ENCODE assay signal across 8 cellular contexts in the genomic region with DNA sequence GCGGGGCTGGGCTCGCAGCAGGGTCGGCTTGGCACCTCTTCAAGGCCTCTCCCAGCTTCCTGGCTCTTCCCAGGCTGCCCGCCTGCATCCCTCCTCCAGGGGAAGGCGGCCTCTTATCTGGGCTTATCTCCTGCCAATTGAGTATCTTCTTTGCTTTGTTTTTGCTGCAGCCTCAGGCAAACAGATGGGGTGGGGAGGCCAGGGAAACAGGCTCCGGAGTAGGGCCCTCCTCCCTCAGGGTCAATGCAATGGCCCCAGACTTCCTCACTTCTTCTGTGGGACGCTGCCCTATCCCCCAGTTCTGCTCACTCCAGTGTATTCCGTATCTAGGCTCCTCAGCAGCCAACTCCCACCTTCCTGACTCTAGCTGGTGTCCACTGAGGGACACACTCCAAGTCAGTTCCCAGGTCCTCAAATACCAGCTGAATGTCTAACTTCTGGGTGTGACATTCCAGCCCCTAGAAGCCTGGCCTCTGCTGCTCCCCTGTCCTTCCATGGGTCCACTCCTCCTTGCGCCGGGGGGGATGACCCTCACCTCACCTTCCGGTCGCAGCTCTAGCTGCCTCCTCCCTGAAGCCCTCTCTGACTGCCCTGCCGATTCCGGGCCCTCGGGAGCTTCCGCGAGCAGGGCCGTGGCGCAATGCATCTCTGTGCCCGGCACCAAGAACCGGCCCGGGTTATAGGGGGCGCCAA. TPM values are rescaled to one million over a fixed set of nuclear protein-coding genes. Genes with fewer than 3 reads are reported as not detected.
DNase-seq lines count a peak whose midpoint lies in the region; ATAC-seq, FAIRE-seq and TF ChIP-seq lines count a peak whose summit lies in the region.

No MANE protein-coding gene starts in this region.

- peak overlapping the region; percentile 81 for H3K27ac ChIP-seq in GM12878 (ENCODE audit: control insufficient read depth, insufficient read depth)
- H3K27ac ChIP-seq in smooth muscle cell (ENCODE audit: low read depth): peak overlapping the region; percentile 91

- H3K79me2 ChIP-seq in GM12878 (ENCODE audit: control insufficient read depth, insufficient read depth, low read length) (peaks cover 19% of the 10 kb centered on the region), smooth muscle cell (ENCODE audit: low read depth) (no peaks in the 10 kb centered on the region)

- H3K27ac Mint-ChIP-seq in immature natural killer cell: peak overlapping the region; percentile 91 to 100 (median 98)

- in situ Hi-C loops in GM12878 (cut with MboI): no loop called here

- no peaks in the 10 kb centered on the region for H4K20me1 ChIP-seq in GM12878 (ENCODE audit: control insufficient read depth, insufficient read depth)
- H4K20me1 ChIP-seq in smooth muscle cell (ENCODE audit: low read depth): no peaks in the 10 kb centered on the region

- DNase-seq in A172 (ENCODE audit: low spot score): peak; percentile 91
- peak; percentile 83 for DNase-seq in GM12865 (ENCODE audit: low read depth)
- peak; percentile 81 for DNase-seq in OCI-M1 (lab: John Stamatoyannopoulos, UW)
- no peak for DNase-seq in GM12878 (ENCODE audit: low read depth, low spot score)
- peak in 2 of 3 donors; percentile 47 to 54 for DNase-seq in immature natural killer cell
- DNase-seq in smooth muscle cell (lab: John Stamatoyannopoulos, UW; ENCODE audit: unreplicated experiment): no peak

- no TSS peak for BruUV-seq in GM12878 (replicated peaks; lab: Mats Ljungman, UMichigan)

- peaks cover 12% of the 10 kb centered on the region for H3F3A ChIP-seq in smooth muscle cell (ENCODE audit: low read depth)

- intact Hi-C loops in GM12878 (cut with micrococcal nuclease; ENCODE audit: unreplicated experiment): loop anchor here (2.0 kb wide), 1 partner anchor 18 kb away; a partner anchor contains a TSS

- TF ChIP-seq POLR2A in GM12878 (IDR thresholded peaks at IDR 0.05; ENCODE audit: low read depth, low read length): no peak

- peak overlapping the region; percentile 55 for H3K4me3 ChIP-seq in GM12865 (ENCODE audit: low read depth, low read length)
- H3K4me3 ChIP-seq in GM12878: peak overlapping the region; percentile 88
- H3K4me3 ChIP-seq in smooth muscle cell: peak overlapping the region; percentile 62

- no peaks in the 10 kb centered on the region for H3K9me3 Mint-ChIP-seq in immature natural killer cell

- peak overlapping the region; percentile 100 for H3K4me2 ChIP-seq in GM12878 (ENCODE audit: control insufficient read depth, insufficient read depth)
- H3K4me2 ChIP-seq in smooth muscle cell: peak overlapping the region; percentile 86

- SMC1A ChIA-PET in GM12878 (lab: Charles Lee; ENCODE audit: uncharacterized antibody, unreplicated experiment): interaction anchor here (0.7 to 4.6 kb wide), 6 partner anchors 19 to 86 kb away, joined by 3 to 32 read pairs (median 3); a partner anchor contains a TSS

- no peaks in the 10 kb centered on the region for H3K9me3 ChIP-seq in GM12878 (replicated peaks; ENCODE audit: control insufficient read depth, insufficient read depth, low read length)
- no peaks in the 10 kb centered on the region for H3K9me3 ChIP-seq in smooth muscle cell (replicated peaks; ENCODE audit: low read depth)

- peaks cover 12% of the 10 kb centered on the region for H3K4me1 ChIP-seq in GM12878 (ENCODE audit: control insufficient read depth, insufficient read depth, low read length)
- H3K4me1 ChIP-seq in smooth muscle cell (ENCODE audit: low read depth): peaks cover 8% of the 10 kb centered on the region

- peak overlapping the region; percentile 91 to 99 (median 93) for H3K4me3 Mint-ChIP-seq in immature natural killer cell

- H3K9ac ChIP-seq in GM12878 (ENCODE audit: control insufficient read depth, insufficient read depth, low read length) (peak overlapping the region; percentile 97), smooth muscle cell (ENCODE audit: low read depth) (peak overlapping the region; percentile 85)

- no peaks in the 10 kb centered on the region for H3K27me3 ChIP-seq in GM12878 (replicated peaks in 1 of 2; ENCODE audit: control insufficient read depth in 2 of 2, insufficient read depth in 2 of 2, low read length in 1 of 2)
- H3K27me3 ChIP-seq in smooth muscle cell (ENCODE audit: low read depth): no peaks in the 10 kb centered on the region

- POLR2A ChIA-PET in GM12878 (lab: Charles Lee): interaction anchor here (0.7 to 6.3 kb wide), 12 partner anchors 10 to 84 kb away, joined by 3 to 92 read pairs (median 6); a partner anchor contains a TSS

- TF ChIP-seq CTCF in GM12865 (IDR thresholded peaks at IDR 0.05; ENCODE audit: insufficient read depth, low read depth, low read length, missing control alignments): no peak
- TF ChIP-seq CTCF in GM12878 (IDR thresholded peaks at IDR 0.05 in 2 of 3, conservative IDR thresholded peaks at IDR 0.05 in 1 of 3; ENCODE audit: control insufficient read depth in 2 of 3, extremely low read depth in 1 of 3, insufficient read depth in 1 of 3, low read depth in 3 of 3, low read length in 3 of 3): 0 out of 6 replicates have a peak, but pooled peaks of 2 of the 3 experiments have one; percentile 3 to 6
- TF ChIP-seq CTCF in smooth muscle cell (IDR thresholded peaks at IDR 0.05; ENCODE audit: borderline replicate concordance, insufficient read depth, poor library complexity, severe bottlenecking): no peak

- H3K27me3 Mint-ChIP-seq in immature natural killer cell (ENCODE audit: low read depth in 3 of 3): peaks cover 18 to 32% (median 22%) of the 10 kb centered on the region in 3 donors

- H2AFZ ChIP-seq in GM12878 (ENCODE audit: control insufficient read depth, low read depth, low read length) (peak overlapping the region; percentile 46), smooth muscle cell (ENCODE audit: low read depth) (peak overlapping the region; percentile 47)

- peak; percentile 15 for ATAC-seq in HG03097 (IDR thresholded peaks at IDR 0.05; ENCODE audit: low FRiP score, unreplicated experiment)
- peak; percentile 59 for ATAC-seq in GM12878
- no peak for ATAC-seq in GM18870 (IDR thresholded peaks at IDR 0.05; ENCODE audit: unreplicated experiment)

- RAD21 ChIA-PET in GM12878 (lab: Charles Lee; ENCODE audit: unreplicated experiment): interaction anchor here (0.8 to 4.3 kb wide), 6 partner anchors 17 to 63 kb away, joined by 3 to 56 read pairs (median 4); a partner anchor contains a TSS

- H3K36me3 Mint-ChIP-seq in immature natural killer cell: no peaks in the 10 kb centered on the region

- H3K36me3 ChIP-seq in GM12878 (ENCODE audit: control insufficient read depth in 2 of 2, insufficient read depth in 2 of 2, low read length in 1 of 2): no peaks in the 10 kb centered on the region; a peak in 2 of 4 replicates
- no peaks in the 10 kb centered on the region for H3K36me3 ChIP-seq in smooth muscle cell (ENCODE audit: low read depth)

- peaks cover 33 to 35% of the 10 kb centered on the region in 2 donors for H3K4me1 Mint-ChIP-seq in immature natural killer cell

- no peak for TF ChIP-seq RAD21 in GM12878 (IDR thresholded peaks at IDR 0.05; ENCODE audit: insufficient read depth, low read depth, low read length)

- 17% methylated on average over 23 of the region's 23 CpGs for WGBS in GM12878 (ENCODE audit: insufficient coverage, insufficient replicate concordance, low lambda C conversion rate, missing lambda C conversion rate)
- WGBS in smooth muscle cell (ENCODE audit: low lambda C conversion rate): 8% methylated on average over 22 of the region's 23 CpGs

- CTCF ChIA-PET in GM12878 (lab: Yijun Ruan, JAX): interaction anchor here (0.7 to 5.7 kb wide), 10 partner anchors 8 to 88 kb away, joined by 3 to 147 read pairs (median 6); a partner anchor contains a TSS

- FAIRE-seq in GM12878 (lab: Jason Lieb, UNC): peak; percentile 13

- no peak for TF ChIP-seq EP300 in GM12878 (IDR thresholded peaks at IDR 0.05; ENCODE audit: borderline replicate concordance in 1 of 2, control insufficient read depth in 1 of 2, low read depth in 2 of 2, low read length in 2 of 2)

RNA-seq across cellular contexts. Expression of a gene that starts 15.6 kb away (rescaled TPM):
- 219 TPM in 2 replicates for total RNA-seq in A172 (2014; rRNA removed; shearing (Covaris generic))
- total RNA-seq in GM12878 (2013; cell fraction: nucleolus; rRNA removed): 14.0 and 18.4 TPM in 2 replicates
- total RNA-seq in GM12878 (2014; rRNA removed): 67.2 and 68.2 TPM in 2 replicates
- 11.7 and 14.3 TPM in 2 replicates for total RNA-seq in GM12878 (2014; rRNA removed; fragmentation: Illumina TruSeq; extraction: Trizol)
- 41.0 and 41.1 TPM in 2 replicates for total RNA-seq in GM12878 (2021)
- polyA plus RNA-seq in GM12878 (2011; ENCODE audit: low read depth): 14.3 TPM
- 16.1 and 38.1 TPM in 2 replicates for polyA plus RNA-seq in GM12878 (2011; rRNA removed)
- 55.1 and 86.9 TPM in 2 replicates for polyA plus RNA-seq in GM12878 (2011; cell fraction: cytosol; rRNA removed)
- polyA plus RNA-seq in GM12878 (2011; cell fraction: nucleus; rRNA removed): 29.9 and 33.6 TPM in 2 replicates
- 28.7 and 31.3 TPM in 2 replicates for polyA plus RNA-seq in GM12878 (2012)
- 1.1 and 6.7 TPM in 2 replicates for polyA plus RNA-seq in GM12878 (2014; fragmentation: Illumina TruSeq; extraction: Trizol)
- 1 to 10 TPM; 1.5 to 7.4 TPM for polyA plus RNA-seq in GM12878 (2014; fragmentation: Nextera tagmentation; extraction: Ambion mirVana)
- polyA plus RNA-seq in GM12878 (2014; rRNA removed): 61.8 and 85.7 TPM in 2 replicates
- 10 to 100 TPM; 62.6 to 65.5 TPM for polyA plus RNA-seq in GM12878 (2016; fragmentation: Nextera tagmentation; extraction: Ambion mirVana)
- polyA minus RNA-seq in GM12878 (2011; rRNA and poly(A)+ RNA removed): 5.2 and 13.9 TPM in 2 replicates
- polyA minus RNA-seq in GM12878 (2011; cell fraction: cytosol; rRNA and poly(A)+ RNA removed): 5.6 and 10.4 TPM in 2 replicates
- polyA minus RNA-seq in GM12878 (2011; cell fraction: nucleus; rRNA and poly(A)+ RNA removed): 11.1 and 23.5 TPM in 2 replicates
- 10 to 100 TPM; 67.7 to 87.5 (median 77.3) TPM for polyA plus RNA-seq in immature natural killer cell
- total RNA-seq in smooth muscle cell: 48.7 and 65.8 TPM in 2 replicates
- 117 and 126 TPM in 2 replicates for polyA plus RNA-seq in smooth muscle cell

RNA-seq across cellular contexts. Expression of a gene that starts 16.8 kb away (rescaled TPM):
- total RNA-seq in A172 (2014; rRNA removed; shearing (Covaris generic)): 52.1 and 60.8 TPM in 2 replicates
- 15.6 and 20.1 TPM in 2 replicates for total RNA-seq in GM12878 (2013; cell fraction: nucleolus; rRNA removed)
- total RNA-seq in GM12878 (2014; rRNA removed) (13.7 and 14.5 TPM in 2 replicates), GM12878 (2014; rRNA removed; fragmentation: Illumina TruSeq; extraction: Trizol) (7.3 and 10.6 TPM in 2 replicates), GM12878 (2021) (26.3 and 29.2 TPM in 2 replicates), smooth muscle cell (17.3 and 19.6 TPM in 2 replicates)
- 17.7 TPM for polyA plus RNA-seq in GM12878 (2011; ENCODE audit: low read depth)
- polyA plus RNA-seq in GM12878 (2011; rRNA removed) (4.6 and 13.8 TPM in 2 replicates), GM12878 (2014; fragmentation: Illumina TruSeq; extraction: Trizol) (2.9 and 11.0 TPM in 2 replicates), GM12878 (2014; fragmentation: Nextera tagmentation; extraction: Ambion mirVana) (under 1 TPM; 0.37 to 0.75 TPM), GM12878 (2014; rRNA removed) (19.0 and 26.9 TPM in 2 replicates), GM12878 (2016; fragmentation: Nextera tagmentation; extraction: Ambion mirVana) (10 to 100 TPM; 15.8 to 18.6 TPM), immature natural killer cell (10 to 100 TPM in 1 of 3 donors, 1 to 10 TPM in 2; 6.9 to 11.6 (median 7.4) TPM), smooth muscle cell (63.6 and 69.0 TPM in 2 replicates)
- 19.9 and 31.8 TPM in 2 replicates for polyA plus RNA-seq in GM12878 (2011; cell fraction: cytosol; rRNA removed)
- polyA plus RNA-seq in GM12878 (2011; cell fraction: nucleus; rRNA removed): 92.7 and 122 TPM in 2 replicates
- polyA plus RNA-seq in GM12878 (2012): 21.5 and 23.2 TPM in 2 replicates
- 11.5 and 14.9 TPM in 2 replicates for polyA minus RNA-seq in GM12878 (2011; rRNA and poly(A)+ RNA removed)
- polyA minus RNA-seq in GM12878 (2011; cell fraction: cytosol; rRNA and poly(A)+ RNA removed): 12.2 and 13.6 TPM in 2 replicates
- polyA minus RNA-seq in GM12878 (2011; cell fraction: nucleus; rRNA and poly(A)+ RNA removed): 21.0 and 34.0 TPM in 2 replicates

RNA-seq across cellular contexts. Expression of a gene that starts 17.5 kb away (rescaled TPM):
- total RNA-seq in A172 (2014; rRNA removed; shearing (Covaris generic)): 51.0 and 64.8 TPM in 2 replicates
- total RNA-seq in GM12878 (2013; cell fraction: nucleolus; rRNA removed): 9.4 and 10.2 TPM in 2 replicates
- total RNA-seq in GM12878 (2014; rRNA removed): 7.5 and 7.7 TPM in 2 replicates
- 2.8 and 3.3 TPM in 2 replicates for total RNA-seq in GM12878 (2014; rRNA removed; fragmentation: Illumina TruSeq; extraction: Trizol)
- total RNA-seq in GM12878 (2021): 7.8 and 10.3 TPM in 2 replicates
- 1.5 TPM for polyA plus RNA-seq in GM12878 (2011; ENCODE audit: low read depth)
- polyA plus RNA-seq in GM12878 (2011; rRNA removed): 2.0 and 3.2 TPM in 2 replicates
- 3.8 and 4.1 TPM in 2 replicates for polyA plus RNA-seq in GM12878 (2011; cell fraction: cytosol; rRNA removed)
- polyA plus RNA-seq in GM12878 (2011; cell fraction: nucleus; rRNA removed): 24.2 and 27.6 TPM in 2 replicates
- 5.1 and 5.5 TPM in 2 replicates for polyA plus RNA-seq in GM12878 (2012)
- polyA plus RNA-seq in GM12878 (2014; fragmentation: Illumina TruSeq; extraction: Trizol): 1.1 and 3.6 TPM in 2 replicates
- polyA plus RNA-seq in GM12878 (2014; fragmentation: Nextera tagmentation; extraction: Ambion mirVana): under 1 TPM; 0.03 to 0.18 TPM
- polyA plus RNA-seq in GM12878 (2014; rRNA removed): 7.3 and 7.6 TPM in 2 replicates
- 1 to 10 TPM; 1.4 TPM for polyA plus RNA-seq in GM12878 (2016; fragmentation: Nextera tagmentation; extraction: Ambion mirVana)
- 4.1 and 5.0 TPM in 2 replicates for polyA minus RNA-seq in GM12878 (2011; rRNA and poly(A)+ RNA removed)
- 4.0 and 4.8 TPM in 2 replicates for polyA minus RNA-seq in GM12878 (2011; cell fraction: cytosol; rRNA and poly(A)+ RNA removed)
- polyA minus RNA-seq in GM12878 (2011; cell fraction: nucleus; rRNA and poly(A)+ RNA removed): 7.3 and 9.2 TPM in 2 replicates
- under 1 TPM in 2 of 3 donors, not detected in 1; 0.33 to 0.49 TPM for polyA plus RNA-seq in immature natural killer cell
- total RNA-seq in smooth muscle cell: 15.0 and 17.1 TPM in 2 replicates
- polyA plus RNA-seq in smooth muscle cell: 14.8 and 15.6 TPM in 2 replicates

RNA-seq across cellular contexts. Expression of a gene that starts 22.1 kb away (rescaled TPM):
- 455 and 478 TPM in 2 replicates for total RNA-seq in A172 (2014; rRNA removed; shearing (Covaris generic))
- 10.7 and 13.0 TPM in 2 replicates for total RNA-seq in GM12878 (2013; cell fraction: nucleolus; rRNA removed)
- total RNA-seq in GM12878 (2014; rRNA removed): 219 and 251 TPM in 2 replicates
- total RNA-seq in GM12878 (2014; rRNA removed; fragmentation: Illumina TruSeq; extraction: Trizol): 170 and 195 TPM in 2 replicates
- 264 and 283 TPM in 2 replicates for total RNA-seq in GM12878 (2021)
- 46.9 TPM for polyA plus RNA-seq in GM12878 (2011; ENCODE audit: low read depth)
- polyA plus RNA-seq in GM12878 (2011; rRNA removed): 75.7 and 138 TPM in 2 replicates
- 154 and 216 TPM in 2 replicates for polyA plus RNA-seq in GM12878 (2011; cell fraction: cytosol; rRNA removed)
- 118 and 123 TPM in 2 replicates for polyA plus RNA-seq in GM12878 (2011; cell fraction: nucleus; rRNA removed)
- 119 TPM in 2 replicates for polyA plus RNA-seq in GM12878 (2012)
- polyA plus RNA-seq in GM12878 (2014; fragmentation: Illumina TruSeq; extraction: Trizol): 42.7 and 109 TPM in 2 replicates
- 10 to 100 TPM in 1 of 2 experiments, 1 to 10 TPM in 1; 8.4 to 27.7 TPM for polyA plus RNA-seq in GM12878 (2014; fragmentation: Nextera tagmentation; extraction: Ambion mirVana)
- 222 and 270 TPM in 2 replicates for polyA plus RNA-seq in GM12878 (2014; rRNA removed)
- polyA plus RNA-seq in GM12878 (2016; fragmentation: Nextera tagmentation; extraction: Ambion mirVana): 10 to 100 TPM; 59.7 to 84.0 TPM
- 29.3 and 51.8 TPM in 2 replicates for polyA minus RNA-seq in GM12878 (2011; rRNA and poly(A)+ RNA removed)
- polyA minus RNA-seq in GM12878 (2011; cell fraction: cytosol; rRNA and poly(A)+ RNA removed): 30.6 and 32.9 TPM in 2 replicates
- 12.5 and 20.9 TPM in 2 replicates for polyA minus RNA-seq in GM12878 (2011; cell fraction: nucleus; rRNA and poly(A)+ RNA removed)
- 10 to 100 TPM; 16.6 to 34.9 (median 33.3) TPM for polyA plus RNA-seq in immature natural killer cell
- total RNA-seq in smooth muscle cell: 213 and 242 TPM in 2 replicates
- polyA plus RNA-seq in smooth muscle cell: 530 and 589 TPM in 2 replicates

RNA-seq across cellular contexts. Expression of a gene that starts 22.3 kb away (rescaled TPM):
- total RNA-seq in A172 (2014; rRNA removed; shearing (Covaris generic)): 0.07 TPM in 1 of 2 replicates, not detected in the other
- total RNA-seq in GM12878 (2013; cell fraction: nucleolus; rRNA removed): 0.33 and 0.69 TPM in 2 replicates
- not detected in 2 replicates for total RNA-seq in GM12878 (2014; rRNA removed)
- total RNA-seq in GM12878 (2014; rRNA removed; fragmentation: Illumina TruSeq; extraction: Trizol): not detected in 2 replicates
- total RNA-seq in GM12878 (2021): not detected in 2 replicates
- not detected for polyA plus RNA-seq in GM12878 (2011; ENCODE audit: low read depth)
- 0.04 TPM in 1 of 2 replicates, not detected in the other for polyA plus RNA-seq in GM12878 (2011; rRNA removed)
- polyA plus RNA-seq in GM12878 (2011; cell fraction: cytosol; rRNA removed): 0.06 and 0.07 TPM in 2 replicates
- polyA plus RNA-seq in GM12878 (2011; cell fraction: nucleus; rRNA removed): 0.16 and 0.57 TPM in 2 replicates
- not detected in 2 replicates for polyA plus RNA-seq in GM12878 (2012)
- polyA plus RNA-seq in GM12878 (2014; fragmentation: Illumina TruSeq; extraction: Trizol): not detected in 2 replicates
- not detected for polyA plus RNA-seq in GM12878 (2014; fragmentation: Nextera tagmentation; extraction: Ambion mirVana)
- polyA plus RNA-seq in GM12878 (2014; rRNA removed): 0.20 TPM in 1 of 2 replicates, not detected in the other
- not detected for polyA plus RNA-seq in GM12878 (2016; fragmentation: Nextera tagmentation; extraction: Ambion mirVana)
- polyA minus RNA-seq in GM12878 (2011; rRNA and poly(A)+ RNA removed): not detected in 2 replicates
- not detected in 2 replicates for polyA minus RNA-seq in GM12878 (2011; cell fraction: cytosol; rRNA and poly(A)+ RNA removed)
- polyA minus RNA-seq in GM12878 (2011; cell fraction: nucleus; rRNA and poly(A)+ RNA removed): 0.77 TPM in 1 of 2 replicates, not detected in the other
- not detected for polyA plus RNA-seq in immature natural killer cell
- total RNA-seq in smooth muscle cell: not detected in 2 replicates
- not detected in 2 replicates for polyA plus RNA-seq in smooth muscle cell

Comparison
In these comparisons a context has a peak if more than half of its experiments do, and no peak if none do; other contexts are left out.
1. DNase-seq: peak in A172 (single experiment), GM12865 (single experiment), OCI-M1 (single experiment) and immature natural killer cell (2 of 3); none in GM12878 (single experiment) and smooth muscle cell (single experiment).
2. CTCF ChIP-seq: peak in GM12878 (2 of 3); none in GM12865 (single experiment) and smooth muscle cell (single experiment).
3. Peak in every context shown above with its lines, with median percentiles within 50 percentile points of each other: H3K4me3 ChIP-seq.